Comparison of ENCODE assay signal across 8 cellular contexts in the genomic region with DNA sequence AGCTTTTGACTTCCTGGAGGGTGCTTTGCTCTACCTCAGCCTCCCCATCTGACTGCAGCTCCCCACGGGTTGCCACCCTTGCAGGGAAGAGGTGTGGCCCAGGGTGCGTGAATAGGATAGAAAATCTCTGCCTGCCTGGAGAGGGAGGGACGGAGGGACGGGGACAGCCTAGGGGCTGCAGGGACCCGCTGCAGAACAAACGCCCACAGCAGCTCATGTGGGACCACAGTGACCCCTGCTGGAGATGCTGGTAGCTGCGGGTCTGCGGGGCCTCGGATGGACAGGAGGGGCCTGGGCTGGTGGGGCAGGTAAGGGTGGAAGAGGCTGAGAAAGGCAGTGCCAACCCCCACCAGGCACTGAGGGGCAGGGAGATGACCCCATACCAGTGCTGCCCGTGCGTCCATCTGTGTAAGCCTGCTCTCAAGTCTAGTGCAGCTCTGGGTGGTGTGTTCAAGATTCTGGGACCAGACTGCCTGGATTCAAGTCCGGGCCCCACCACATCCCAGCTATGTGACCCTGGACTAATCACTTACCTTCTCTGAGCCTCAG. TPM values are rescaled to one million over a fixed set of nuclear protein-coding genes. Genes with fewer than 3 reads are reported as not detected.
DNase-seq lines count a peak whose midpoint lies in the region; ATAC-seq and TF ChIP-seq lines count a peak whose summit lies in the region.

No MANE protein-coding gene starts in this region.

- ATAC-seq in heart left ventricle (peak; percentile 47 to 75 (median 63)), GM19463 (IDR thresholded peaks at IDR 0.05; ENCODE audit: unreplicated experiment) (no peak), GM19455 (IDR thresholded peaks at IDR 0.05; ENCODE audit: unreplicated experiment) (no peak)

- DNase-seq in DMS53 treated with DMSO at 0.1 percent for 48 hours (lab: John Stamatoyannopoulos, UW; ENCODE audit: unreplicated experiment) (peak; percentile 2), KG1 (lab: John Stamatoyannopoulos, UW) (peak; percentile 46), SW 1271 (lab: John Stamatoyannopoulos, UW) (peak; percentile 61 to 81), heart left ventricle (peak; percentile 53 to 84 (median 73)), retina (peak; percentile 90)
- peak; percentile 69 for DNase-seq in activated naive CD8-positive, alpha-beta T cell treated with anti-CD3 and anti-CD28 coated beads for 36 hours

- H3K4me1 Mint-ChIP-seq in activated naive CD8-positive, alpha-beta T cell treated with anti-CD3 and anti-CD28 coated beads for 36 hours, result peaks cover 5% of the 10 kb centered on the region

- H3K36me3 ChIP-seq in heart left ventricle, result peaks cover 0 to 14% (median 0%) of the 10 kb centered on the region in 9 donors

- intact Hi-C loops in heart left ventricle (cut with DNase I), result loop anchor here in 9 of 10 donors (1.0 to 10.0 kb wide), 19 partner anchors 49 to 659 kb away; a partner anchor contains a TSS

- no peak overlapping the region for H3K27ac Mint-ChIP-seq in activated naive CD8-positive, alpha-beta T cell treated with anti-CD3 and anti-CD28 coated beads for 36 hours

- peak; percentile 85 to 95 (median 90) for TF ChIP-seq CTCF in heart left ventricle (IDR thresholded peaks at IDR 0.05)

- no peak overlapping the region for H3K4me3 Mint-ChIP-seq in activated naive CD8-positive, alpha-beta T cell treated with anti-CD3 and anti-CD28 coated beads for 36 hours

- H3K9me3 ChIP-seq in heart left ventricle, result no peaks in the 10 kb centered on the region

- TF ChIP-seq POLR2A in heart left ventricle (IDR thresholded peaks at IDR 0.05), result no peak

- H3K4me3 ChIP-seq in heart left ventricle, result no peak overlapping the region

- no peaks in the 10 kb centered on the region for H3K27me3 ChIP-seq in heart left ventricle

- peaks cover 7% of the 10 kb centered on the region for H3K27me3 Mint-ChIP-seq in activated naive CD8-positive, alpha-beta T cell treated with anti-CD3 and anti-CD28 coated beads for 36 hours

- 11 to 18% (median 13%) methylated on average over 12 of the region's 12 CpGs for WGBS in heart left ventricle, 4 donors

- H3K27ac ChIP-seq in heart left ventricle, result no peak overlapping the region

- H3K36me3 Mint-ChIP-seq in activated naive CD8-positive, alpha-beta T cell treated with anti-CD3 and anti-CD28 coated beads for 36 hours, result no peaks in the 10 kb centered on the region

- no peaks in the 10 kb centered on the region for H3K9me3 Mint-ChIP-seq in activated naive CD8-positive, alpha-beta T cell treated with anti-CD3 and anti-CD28 coated beads for 36 hours

- peaks cover 0 to 16% (median 7%) of the 10 kb centered on the region in 12 donors for H3K4me1 ChIP-seq in heart left ventricle

RNA-seq across cellular contexts. Expression of a gene that starts 39.4 kb away (rescaled TPM):
- total RNA-seq in activated naive CD8-positive, alpha-beta T cell treated with anti-CD3 and anti-CD28 coated beads for 36 hours, result not detected
- total RNA-seq in heart left ventricle, result 1 to 10 TPM; 2.3 to 6.7 (median 5.2) TPM
- polyA plus RNA-seq in heart left ventricle, result 1 to 10 TPM; 2.1 TPM

RNA-seq across cellular contexts. Expression of a gene that starts 56.0 kb away (rescaled TPM):
- total RNA-seq in activated naive CD8-positive, alpha-beta T cell treated with anti-CD3 and anti-CD28 coated beads for 36 hours, result not detected
- 1,000 to 10,000 TPM in 1 of 9 donors, 100 to 1,000 TPM in 8; 271 to 1,146 (median 567) TPM for total RNA-seq in heart left ventricle
- 100 to 1,000 TPM; 211 to 972 TPM for polyA plus RNA-seq in heart left ventricle

Comparison
In these comparisons a context has a peak if more than half of its experiments do, and no peak if none do; other contexts are left out.
1. DNase-seq: peak in every context shown above with its lines; median percentile 90 in retina; 73 in heart left ventricle; 71 in SW 1271; 69 in activated naive CD8-positive, alpha-beta T cell treated with anti-CD3 and anti-CD28 coated beads for 36 hours; 46 in KG1; 2 in DMS53 treated with DMSO at 0.1 percent for 48 hours.
2. ATAC-seq: peak in heart left ventricle (4 of 4); none in GM19463 (single experiment) and GM19455 (single experiment).
3. RNA of a gene that starts 56.0 kb away (total RNA-seq): 271 to 1,146 TPM in heart left ventricle; not detected in activated naive CD8-positive, alpha-beta T cell treated with anti-CD3 and anti-CD28 coated beads for 36 hours; every median in the first group is over 100 times any median in the second.